In genomic region chr15:70584441-70584837, GRCh38 we compare ENCODE assay signal across 17 cellular contexts.
DNase-seq lines count a peak whose midpoint lies in the region; ATAC-seq and TF ChIP-seq lines count a peak whose summit lies in the region.
"Had no signal": no experiment of that assay in that cellular context is flagged by ENCODE, and none has a peak within 500 bp of the region (broad histone marks: within the 10 kb centered on the region; RNA-seq: fewer than 3 reads in every experiment).

No MANE protein-coding gene starts in this region.

- H3K27me3 ChIP-seq in PC-9 (ENCODE audit: insufficient read depth, low read depth) (no peaks in the 10 kb centered on the region), iPS-20b (ENCODE audit: insufficient read depth, low read length) (peaks cover 23% of the 10 kb centered on the region), testis (no peaks in the 10 kb centered on the region)
- H3K27me3 ChIP-seq: SJCRH30 had no signal

- peak overlapping the region; percentile 16 for H3K4me3 Mint-ChIP-seq in activated T-cell treated with anti-CD3 and anti-CD28 coated beads, Interleukin-2, amount 50 U/mL, for 24 hours
- no peak overlapping the region for H3K4me3 Mint-ChIP-seq in activated T-cell treated with anti-CD3 and anti-CD28 coated beads, Interleukin-2, amount 50 U/mL, for 4 hours
- peak overlapping the region; percentile 82 for H3K4me3 Mint-ChIP-seq in type B pancreatic cell
- H3K4me3 Mint-ChIP-seq: effector memory CD8-positive, alpha-beta T cell had no signal

- no peak for DNase-seq in activated T-cell treated with anti-CD3 and anti-CD28 coated beads, Interleukin-2, amount 50 U/mL, for 24 hours
- no peak for DNase-seq in activated T-cell treated with anti-CD3 and anti-CD28 coated beads, Interleukin-2, amount 50 U/mL, for 4 hours
- DNase-seq in PC-9, result no peak
- no peak for DNase-seq in type B pancreatic cell (ENCODE audit: extremely low spot score, unreplicated experiment)
- DNase-seq in testis, result no peak
- DNase-seq: hippocampal formation, Karpas-422, NCI-H1417 treated with DMSO at 0.1 percent for 48 hours, NCI-H226, SJCRH30, T1000, transverse colon had no signal

- ATAC-seq in activated T-cell treated with anti-CD3 and anti-CD28 coated beads, Interleukin-2, amount 50 U/mL, for 4 hours, result no peak
- ATAC-seq in HG03342 (IDR thresholded peaks at IDR 0.05; ENCODE audit: unreplicated experiment) (no peak), HG03469 (IDR thresholded peaks at IDR 0.05; ENCODE audit: unreplicated experiment) (no peak)

- no peaks in the 10 kb centered on the region for H3K79me2 ChIP-seq in PC-9 (ENCODE audit: low read depth)

- no peak for TF ChIP-seq CTCF in PC-9 (conservative IDR thresholded peaks at IDR 0.05)
- no peak for TF ChIP-seq CTCF in type B pancreatic cell (conservative IDR thresholded peaks at IDR 0.05)
- no peak for TF ChIP-seq CTCF in testis (IDR thresholded peaks at IDR 0.05)

- peaks cover 18% of the 10 kb centered on the region for H3K4me1 Mint-ChIP-seq in activated T-cell treated with anti-CD3 and anti-CD28 coated beads, Interleukin-2, amount 50 U/mL, for 24 hours (ENCODE audit: low read depth)
- H3K4me1 Mint-ChIP-seq in activated T-cell treated with anti-CD3 and anti-CD28 coated beads, Interleukin-2, amount 50 U/mL, for 4 hours (ENCODE audit: low read depth), result peaks cover 9% of the 10 kb centered on the region
- H3K4me1 Mint-ChIP-seq in type B pancreatic cell (ENCODE audit: unreplicated experiment), result peaks cover 35% of the 10 kb centered on the region

- H3K4me2 ChIP-seq in PC-9, result peak overlapping the region; percentile 77

- intact Hi-C loops in PC-9 (cut with micrococcal nuclease; ENCODE audit: unreplicated experiment), result loop anchor here (1.0 to 10.0 kb wide), 5 partner anchors 92 to 1107 kb away; partner anchors contain the start of gene TLE3
- intact Hi-C loops in testis (cut with DNase I; ENCODE audit: low total_unique reads), result no loop called here

- H3K27ac Mint-ChIP-seq in activated T-cell treated with anti-CD3 and anti-CD28 coated beads, Interleukin-2, amount 50 U/mL, for 24 hours, result no peak overlapping the region
- H3K27ac Mint-ChIP-seq in type B pancreatic cell, result peak overlapping the region; percentile 42
- H3K27ac Mint-ChIP-seq: CD14-positive monocyte; effector memory CD8-positive, alpha-beta T cell had no signal

- peaks cover 6% of the 10 kb centered on the region; the same call in 1 of the 2 replicates for H3F3A ChIP-seq in PC-9 (ENCODE audit: insufficient read depth, low read depth)

- CTCF ChIA-PET in PC-9 (lab: Charles Lee), result interaction anchor here (0.6 to 1.4 kb wide), 2 partner anchors 16 to 336 kb away, joined by 5 read pairs; no protein-coding TSS in a partner anchor

- H3K4me3 ChIP-seq in PC-9 (peak overlapping the region; percentile 46; the same call in 1 of the 2 replicates), iPS-20b (ENCODE audit: low read length) (peak overlapping the region; percentile 66; the same call in 1 of the 2 replicates), testis (no peak overlapping the region)
- H3K4me3 ChIP-seq: SJCRH30 had no signal

- H3K9ac ChIP-seq in iPS-20b (ENCODE audit: low read depth, low read length), result no peak overlapping the region

- no peak for TF ChIP-seq POLR2A in testis (IDR thresholded peaks at IDR 0.05)

- 68 to 75% methylated on average over 4 of the region's 4 CpGs for WGBS in testis, 2 donors

- H3K36me3 Mint-ChIP-seq in activated T-cell treated with anti-CD3 and anti-CD28 coated beads, Interleukin-2, amount 50 U/mL, for 24 hours (ENCODE audit: low read depth), result no peaks in the 10 kb centered on the region
- no peaks in the 10 kb centered on the region for H3K36me3 Mint-ChIP-seq in activated T-cell treated with anti-CD3 and anti-CD28 coated beads, Interleukin-2, amount 50 U/mL, for 4 hours (ENCODE audit: insufficient read depth)
- no peaks in the 10 kb centered on the region for H3K36me3 Mint-ChIP-seq in type B pancreatic cell
- H3K36me3 Mint-ChIP-seq: CD14-positive monocyte had no signal

- H3K27ac ChIP-seq in PC-9 (peak overlapping the region; percentile 81), iPS-20b (ENCODE audit: low read length) (no peak overlapping the region), testis (no peak overlapping the region)
- H3K27ac ChIP-seq: SJCRH30, transverse colon had no signal

- H3K9me3 ChIP-seq in PC-9 (ENCODE audit: insufficient read depth, low read depth), result no peaks in the 10 kb centered on the region
- no peaks in the 10 kb centered on the region for H3K9me3 ChIP-seq in iPS-20b (ENCODE audit: insufficient read depth, low read depth, low read length)
- no peaks in the 10 kb centered on the region for H3K9me3 ChIP-seq in testis
- H3K9me3 ChIP-seq: SJCRH30, transverse colon had no signal

- H3K4me1 ChIP-seq in PC-9 (replicated peaks; ENCODE audit: insufficient read depth) (peaks cover 18% of the 10 kb centered on the region), iPS-20b (ENCODE audit: insufficient read depth, low read length) (peaks cover 14% of the 10 kb centered on the region; the same call in 1 of the 2 replicates), testis (no peaks in the 10 kb centered on the region)
- H3K4me1 ChIP-seq: SJCRH30 had no signal

- H3K36me3 ChIP-seq in PC-9 (ENCODE audit: low read depth) (no peaks in the 10 kb centered on the region), iPS-20b (ENCODE audit: insufficient read depth, low read depth, low read length) (no peaks in the 10 kb centered on the region), testis (ENCODE audit: low read depth, missing control alignments) (no peaks in the 10 kb centered on the region)
- H3K36me3 ChIP-seq: SJCRH30, transverse colon had no signal

- POLR2A ChIA-PET in PC-9 (lab: Charles Lee; ENCODE audit: unreplicated experiment), result interaction anchor here (0.7 kb wide), 2 partner anchors 75 to 97 kb away, joined by 3 to 4 read pairs; no protein-coding TSS in a partner anchor

- H4K20me1 ChIP-seq in PC-9 (ENCODE audit: insufficient read depth), result no peaks in the 10 kb centered on the region

- H3K9me3 Mint-ChIP-seq in activated T-cell treated with anti-CD3 and anti-CD28 coated beads, Interleukin-2, amount 50 U/mL, for 24 hours, result no peaks in the 10 kb centered on the region
- no peaks in the 10 kb centered on the region for H3K9me3 Mint-ChIP-seq in activated T-cell treated with anti-CD3 and anti-CD28 coated beads, Interleukin-2, amount 50 U/mL, for 4 hours
- H3K9me3 Mint-ChIP-seq in type B pancreatic cell, result peaks cover 4% of the 10 kb centered on the region
- H3K9me3 Mint-ChIP-seq: effector memory CD8-positive, alpha-beta T cell had no signal

- H3K27me3 Mint-ChIP-seq in activated T-cell treated with anti-CD3 and anti-CD28 coated beads, Interleukin-2, amount 50 U/mL, for 24 hours, result peaks cover 38% of the 10 kb centered on the region
- peaks cover 21% of the 10 kb centered on the region for H3K27me3 Mint-ChIP-seq in activated T-cell treated with anti-CD3 and anti-CD28 coated beads, Interleukin-2, amount 50 U/mL, for 4 hours (ENCODE audit: low read depth)
- peaks cover 10% of the 10 kb centered on the region for H3K27me3 Mint-ChIP-seq in type B pancreatic cell

- BruUV-seq in PC-9 (replicated peaks; lab: Mats Ljungman, UMichigan), result no TSS peak

- H2AFZ ChIP-seq in PC-9, result no peak overlapping the region

- H3K9me2 ChIP-seq in PC-9 (ENCODE audit: insufficient read depth), result no peaks in the 10 kb centered on the region

Comparison
In these comparisons a context has a peak if more than half of its experiments do, and no peak if none do; other contexts are left out.
1. H3K4me3 ChIP-seq: peak in PC-9 (single experiment) and iPS-20b (single experiment); none in testis (0 of 2).